ENCODE assay signal across 1 cellular context in the genomic region with DNA sequence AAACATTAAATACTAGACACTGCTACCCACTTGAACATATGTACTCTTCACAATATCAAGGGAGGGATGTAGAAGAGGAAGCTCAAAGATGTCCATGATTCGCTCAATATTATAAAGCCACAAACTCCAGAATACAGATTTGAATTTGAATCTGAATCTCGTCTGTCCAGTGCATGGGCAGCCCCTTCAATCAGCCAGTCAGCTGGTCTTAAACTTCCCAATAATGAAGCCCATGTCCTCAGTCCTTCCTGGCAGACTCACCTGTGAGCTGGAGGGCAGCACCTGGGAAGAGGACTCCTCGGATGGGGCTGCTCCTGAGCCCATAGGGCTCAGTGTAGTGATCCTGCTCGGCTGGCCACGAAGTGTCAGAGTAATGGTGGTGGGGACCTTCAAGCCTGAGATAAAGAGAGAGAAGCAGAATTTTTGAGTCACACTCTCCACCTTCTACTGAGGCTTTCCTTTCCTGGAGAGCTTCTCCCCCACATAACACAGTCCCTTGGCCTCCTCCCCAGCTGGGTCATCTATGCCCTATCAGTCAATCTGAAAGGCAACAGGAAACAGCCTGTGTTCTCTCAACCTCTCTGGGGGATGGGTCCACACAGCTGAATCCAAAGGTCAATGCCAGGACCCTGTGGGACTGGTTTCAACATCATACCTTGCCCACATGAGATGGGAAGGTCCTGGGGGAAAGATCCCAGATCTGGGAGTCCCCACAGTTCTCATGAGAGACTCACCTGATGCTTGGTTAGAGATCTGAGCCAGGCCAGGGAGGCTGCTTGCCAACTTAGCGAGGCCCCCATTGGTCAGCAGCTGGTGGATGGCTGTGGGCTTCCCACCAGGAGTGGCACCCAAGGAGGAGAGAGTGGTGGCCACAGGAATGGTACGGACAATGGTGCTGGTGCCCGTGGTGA.
A peak's percentile ranks its signal among the peaks of the same experiment; 100 is the strongest.
TF ChIP-seq lines count a peak whose summit lies in the region.

No MANE protein-coding gene starts in this region.

TF ChIP-seq in HepG2, 621 proteins besides CTCF, POLR2A, EP300 and RAD21 (continued from another document and continues in another):
- TF ChIP-seq PPARG (CRISPR knock-in tag; conservative IDR thresholded peaks at IDR 0.05) (peak; percentile 89), KDM4B (CRISPR knock-in tag; IDR thresholded peaks at IDR 0.05) (no peak), CERS6 (CRISPR knock-in tag; IDR thresholded peaks at IDR 0.05) (no peak), ZNF781 (CRISPR knock-in tag; IDR thresholded peaks at IDR 0.05; ENCODE audit: borderline replicate concordance, not compliant biosample characterization) (peak; percentile 49), SATB2 (CRISPR knock-in tag; IDR thresholded peaks at IDR 0.05) (no peak), HMG20A (CRISPR knock-in tag; IDR thresholded peaks at IDR 0.05; ENCODE audit: borderline replicate concordance) (peak; percentile 81; the same call in 1 of the 2 replicates), PAWR (CRISPR knock-in tag; IDR thresholded peaks at IDR 0.05; ENCODE audit: borderline replicate concordance) (0 out of 2 replicates have a peak, but pooled peaks have one; percentile 27), KLF6 (CRISPR knock-in tag; IDR thresholded peaks at IDR 0.05) (no peak), ZFAT (CRISPR knock-in tag; conservative IDR thresholded peaks at IDR 0.05) (no peak), ZNF562 (CRISPR knock-in tag; IDR thresholded peaks at IDR 0.05; ENCODE audit: borderline replicate concordance) (no peak), ZNF644 (CRISPR knock-in tag; IDR thresholded peaks at IDR 0.05; ENCODE audit: low read depth) (peak; percentile 92), MBNL3 (CRISPR knock-in tag; conservative IDR thresholded peaks at IDR 0.05) (no peak), PRPF4 (IDR thresholded peaks at IDR 0.05; ENCODE audit: low read depth, low read length, poor library complexity, severe bottlenecking) (no peak), HOXA7 (CRISPR knock-in tag; IDR thresholded peaks at IDR 0.05) (no peak), ZNF205 (CRISPR knock-in tag; IDR thresholded peaks at IDR 0.05) (0 out of 2 replicates have a peak, but pooled peaks have one; percentile 57), ELF4 (CRISPR knock-in tag; IDR thresholded peaks at IDR 0.05; ENCODE audit: borderline replicate concordance) (no peak), SIX4 (CRISPR knock-in tag; IDR thresholded peaks at IDR 0.05) (no peak), ZNF30 (CRISPR knock-in tag; IDR thresholded peaks at IDR 0.05) (no peak), RARA (CRISPR knock-in tag; IDR thresholded peaks at IDR 0.05) (peak; percentile 95), NFYB (CRISPR knock-in tag; IDR thresholded peaks at IDR 0.05) (no peak), TEAD2 (CRISPR knock-in tag; IDR thresholded peaks at IDR 0.05) (no peak), ELF1 (CRISPR knock-in tag; IDR thresholded peaks at IDR 0.05) (peak; percentile 64), ZBTB2 (CRISPR knock-in tag; IDR thresholded peaks at IDR 0.05; ENCODE audit: low read depth) (no peak), ZNF780A (CRISPR knock-in tag; IDR thresholded peaks at IDR 0.05) (no peak; the same call in 1 of the 2 replicates), KDM1A (CRISPR knock-in tag; IDR thresholded peaks at IDR 0.05) (0 out of 2 replicates have a peak, but pooled peaks have one; percentile 70), SAFB2 (CRISPR knock-in tag; IDR thresholded peaks at IDR 0.05; ENCODE audit: borderline replicate concordance, low read depth) (0 out of 2 replicates have a peak, but pooled peaks have one; percentile 29), ZNF749 (CRISPR knock-in tag; IDR thresholded peaks at IDR 0.05; ENCODE audit: borderline replicate concordance) (no peak), SP5 (CRISPR knock-in tag; IDR thresholded peaks at IDR 0.05; ENCODE audit: borderline replicate concordance, low read depth) (peak; percentile 48), HOXA5 (CRISPR knock-in tag; IDR thresholded peaks at IDR 0.05) (peak; percentile 83; the same call in 1 of the 2 replicates), ZBTB7B (CRISPR knock-in tag; IDR thresholded peaks at IDR 0.05) (peak; percentile 94), GFI1 (CRISPR knock-in tag; IDR thresholded peaks at IDR 0.05; ENCODE audit: borderline replicate concordance) (peak; percentile 23; the same call in 1 of the 2 replicates), ZNF331 (CRISPR knock-in tag; IDR thresholded peaks at IDR 0.05) (peak; percentile 94), ZNF263 (CRISPR knock-in tag; IDR thresholded peaks at IDR 0.05) (peak; percentile 67; the same call in 1 of the 2 replicates)
- TF ChIP-seq, protein P1, sequence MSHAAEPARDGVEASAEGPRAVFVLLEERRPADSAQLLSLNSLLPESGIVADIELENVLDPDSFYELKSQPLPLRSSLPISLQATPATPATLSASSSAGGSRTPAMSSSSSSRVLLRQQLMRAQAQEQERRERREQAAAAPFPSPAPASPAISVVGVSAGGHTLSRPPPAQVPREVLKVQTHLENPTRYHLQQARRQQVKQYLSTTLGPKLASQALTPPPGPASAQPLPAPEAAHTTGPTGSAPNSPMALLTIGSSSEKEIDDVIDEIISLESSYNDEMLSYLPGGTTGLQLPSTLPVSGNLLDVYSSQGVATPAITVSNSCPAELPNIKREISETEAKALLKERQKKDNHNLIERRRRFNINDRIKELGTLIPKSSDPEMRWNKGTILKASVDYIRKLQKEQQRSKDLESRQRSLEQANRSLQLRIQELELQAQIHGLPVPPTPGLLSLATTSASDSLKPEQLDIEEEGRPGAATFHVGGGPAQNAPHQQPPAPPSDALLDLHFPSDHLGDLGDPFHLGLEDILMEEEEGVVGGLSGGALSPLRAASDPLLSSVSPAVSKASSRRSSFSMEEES (CRISPR knock-in tag; IDR thresholded peaks at IDR 0.05): peak; percentile 64; the same call in 1 of the 2 replicates
- TF ChIP-seq, protein P2, sequence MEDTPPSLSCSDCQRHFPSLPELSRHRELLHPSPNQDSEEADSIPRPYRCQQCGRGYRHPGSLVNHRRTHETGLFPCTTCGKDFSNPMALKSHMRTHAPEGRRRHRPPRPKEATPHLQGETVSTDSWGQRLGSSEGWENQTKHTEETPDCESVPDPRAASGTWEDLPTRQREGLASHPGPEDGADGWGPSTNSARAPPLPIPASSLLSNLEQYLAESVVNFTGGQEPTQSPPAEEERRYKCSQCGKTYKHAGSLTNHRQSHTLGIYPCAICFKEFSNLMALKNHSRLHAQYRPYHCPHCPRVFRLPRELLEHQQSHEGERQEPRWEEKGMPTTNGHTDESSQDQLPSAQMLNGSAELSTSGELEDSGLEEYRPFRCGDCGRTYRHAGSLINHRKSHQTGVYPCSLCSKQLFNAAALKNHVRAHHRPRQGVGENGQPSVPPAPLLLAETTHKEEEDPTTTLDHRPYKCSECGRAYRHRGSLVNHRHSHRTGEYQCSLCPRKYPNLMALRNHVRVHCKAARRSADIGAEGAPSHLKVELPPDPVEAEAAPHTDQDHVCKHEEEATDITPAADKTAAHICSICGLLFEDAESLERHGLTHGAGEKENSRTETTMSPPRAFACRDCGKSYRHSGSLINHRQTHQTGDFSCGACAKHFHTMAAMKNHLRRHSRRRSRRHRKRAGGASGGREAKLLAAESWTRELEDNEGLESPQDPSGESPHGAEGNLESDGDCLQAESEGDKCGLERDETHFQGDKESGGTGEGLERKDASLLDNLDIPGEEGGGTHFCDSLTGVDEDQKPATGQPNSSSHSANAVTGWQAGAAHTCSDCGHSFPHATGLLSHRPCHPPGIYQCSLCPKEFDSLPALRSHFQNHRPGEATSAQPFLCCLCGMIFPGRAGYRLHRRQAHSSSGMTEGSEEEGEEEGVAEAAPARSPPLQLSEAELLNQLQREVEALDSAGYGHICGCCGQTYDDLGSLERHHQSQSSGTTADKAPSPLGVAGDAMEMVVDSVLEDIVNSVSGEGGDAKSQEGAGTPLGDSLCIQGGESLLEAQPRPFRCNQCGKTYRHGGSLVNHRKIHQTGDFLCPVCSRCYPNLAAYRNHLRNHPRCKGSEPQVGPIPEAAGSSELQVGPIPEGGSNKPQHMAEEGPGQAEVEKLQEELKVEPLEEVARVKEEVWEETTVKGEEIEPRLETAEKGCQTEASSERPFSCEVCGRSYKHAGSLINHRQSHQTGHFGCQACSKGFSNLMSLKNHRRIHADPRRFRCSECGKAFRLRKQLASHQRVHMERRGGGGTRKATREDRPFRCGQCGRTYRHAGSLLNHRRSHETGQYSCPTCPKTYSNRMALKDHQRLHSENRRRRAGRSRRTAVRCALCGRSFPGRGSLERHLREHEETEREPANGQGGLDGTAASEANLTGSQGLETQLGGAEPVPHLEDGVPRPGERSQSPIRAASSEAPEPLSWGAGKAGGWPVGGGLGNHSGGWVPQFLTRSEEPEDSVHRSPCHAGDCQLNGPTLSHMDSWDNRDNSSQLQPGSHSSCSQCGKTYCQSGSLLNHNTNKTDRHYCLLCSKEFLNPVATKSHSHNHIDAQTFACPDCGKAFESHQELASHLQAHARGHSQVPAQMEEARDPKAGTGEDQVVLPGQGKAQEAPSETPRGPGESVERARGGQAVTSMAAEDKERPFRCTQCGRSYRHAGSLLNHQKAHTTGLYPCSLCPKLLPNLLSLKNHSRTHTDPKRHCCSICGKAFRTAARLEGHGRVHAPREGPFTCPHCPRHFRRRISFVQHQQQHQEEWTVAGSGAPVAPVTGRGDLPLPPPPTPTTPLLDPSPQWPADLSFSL (CRISPR knock-in tag; IDR thresholded peaks at IDR 0.05): no peak
- TF ChIP-seq, protein P3, sequence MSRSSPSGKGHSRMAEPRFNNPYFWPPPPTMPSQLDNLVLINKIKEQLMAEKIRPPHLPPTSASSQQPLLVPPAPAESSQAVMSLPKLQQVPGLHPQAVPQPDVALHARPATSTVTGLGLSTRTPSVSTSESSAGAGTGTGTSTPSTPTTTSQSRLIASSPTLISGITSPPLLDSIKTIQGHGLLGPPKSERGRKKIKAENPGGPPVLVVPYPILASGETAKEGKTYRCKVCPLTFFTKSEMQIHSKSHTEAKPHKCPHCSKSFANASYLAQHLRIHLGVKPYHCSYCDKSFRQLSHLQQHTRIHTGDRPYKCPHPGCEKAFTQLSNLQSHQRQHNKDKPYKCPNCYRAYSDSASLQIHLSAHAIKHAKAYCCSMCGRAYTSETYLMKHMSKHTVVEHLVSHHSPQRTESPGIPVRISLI (CRISPR knock-in tag; IDR thresholded peaks at IDR 0.05; ENCODE audit: borderline replicate concordance): no peak
- TF ChIP-seq, protein P4, sequence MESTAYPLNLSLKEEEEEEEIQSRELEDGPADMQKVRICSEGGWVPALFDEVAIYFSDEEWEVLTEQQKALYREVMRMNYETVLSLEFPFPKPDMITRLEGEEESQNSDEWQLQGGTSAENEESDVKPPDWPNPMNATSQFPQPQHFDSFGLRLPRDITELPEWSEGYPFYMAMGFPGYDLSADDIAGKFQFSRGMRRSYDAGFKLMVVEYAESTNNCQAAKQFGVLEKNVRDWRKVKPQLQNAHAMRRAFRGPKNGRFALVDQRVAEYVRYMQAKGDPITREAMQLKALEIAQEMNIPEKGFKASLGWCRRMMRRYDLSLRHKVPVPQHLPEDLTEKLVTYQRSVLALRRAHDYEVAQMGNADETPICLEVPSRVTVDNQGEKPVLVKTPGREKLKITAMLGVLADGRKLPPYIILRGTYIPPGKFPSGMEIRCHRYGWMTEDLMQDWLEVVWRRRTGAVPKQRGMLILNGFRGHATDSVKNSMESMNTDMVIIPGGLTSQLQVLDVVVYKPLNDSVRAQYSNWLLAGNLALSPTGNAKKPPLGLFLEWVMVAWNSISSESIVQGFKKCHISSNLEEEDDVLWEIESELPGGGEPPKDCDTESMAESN (CRISPR knock-in tag; conservative IDR thresholded peaks at IDR 0.05): peak; percentile 60
- TF ChIP-seq, protein P5, sequence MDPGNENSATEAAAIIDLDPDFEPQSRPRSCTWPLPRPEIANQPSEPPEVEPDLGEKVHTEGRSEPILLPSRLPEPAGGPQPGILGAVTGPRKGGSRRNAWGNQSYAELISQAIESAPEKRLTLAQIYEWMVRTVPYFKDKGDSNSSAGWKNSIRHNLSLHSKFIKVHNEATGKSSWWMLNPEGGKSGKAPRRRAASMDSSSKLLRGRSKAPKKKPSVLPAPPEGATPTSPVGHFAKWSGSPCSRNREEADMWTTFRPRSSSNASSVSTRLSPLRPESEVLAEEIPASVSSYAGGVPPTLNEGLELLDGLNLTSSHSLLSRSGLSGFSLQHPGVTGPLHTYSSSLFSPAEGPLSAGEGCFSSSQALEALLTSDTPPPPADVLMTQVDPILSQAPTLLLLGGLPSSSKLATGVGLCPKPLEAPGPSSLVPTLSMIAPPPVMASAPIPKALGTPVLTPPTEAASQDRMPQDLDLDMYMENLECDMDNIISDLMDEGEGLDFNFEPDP (CRISPR knock-in tag; conservative IDR thresholded peaks at IDR 0.05): no peak
- TF ChIP-seq, protein P6, sequence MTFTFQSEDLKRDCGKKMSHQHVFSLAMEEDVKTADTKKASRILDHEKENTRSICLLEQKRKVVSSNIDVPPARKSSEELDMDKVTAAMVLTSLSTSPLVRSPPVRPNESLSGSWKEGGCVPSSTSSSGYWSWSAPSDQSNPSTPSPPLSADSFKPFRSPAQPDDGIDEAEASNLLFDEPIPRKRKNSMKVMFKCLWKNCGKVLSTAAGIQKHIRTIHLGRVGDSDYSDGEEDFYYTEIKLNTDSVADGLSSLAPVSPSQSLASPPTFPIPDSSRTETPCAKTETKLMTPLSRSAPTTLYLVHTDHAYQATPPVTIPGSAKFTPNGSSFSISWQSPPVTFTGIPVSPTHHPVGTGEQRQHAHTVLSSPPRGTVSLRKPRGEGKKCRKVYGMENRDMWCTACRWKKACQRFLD (CRISPR knock-in tag; IDR thresholded peaks at IDR 0.05; ENCODE audit: borderline replicate concordance): no peak
- TF ChIP-seq, protein P7, sequence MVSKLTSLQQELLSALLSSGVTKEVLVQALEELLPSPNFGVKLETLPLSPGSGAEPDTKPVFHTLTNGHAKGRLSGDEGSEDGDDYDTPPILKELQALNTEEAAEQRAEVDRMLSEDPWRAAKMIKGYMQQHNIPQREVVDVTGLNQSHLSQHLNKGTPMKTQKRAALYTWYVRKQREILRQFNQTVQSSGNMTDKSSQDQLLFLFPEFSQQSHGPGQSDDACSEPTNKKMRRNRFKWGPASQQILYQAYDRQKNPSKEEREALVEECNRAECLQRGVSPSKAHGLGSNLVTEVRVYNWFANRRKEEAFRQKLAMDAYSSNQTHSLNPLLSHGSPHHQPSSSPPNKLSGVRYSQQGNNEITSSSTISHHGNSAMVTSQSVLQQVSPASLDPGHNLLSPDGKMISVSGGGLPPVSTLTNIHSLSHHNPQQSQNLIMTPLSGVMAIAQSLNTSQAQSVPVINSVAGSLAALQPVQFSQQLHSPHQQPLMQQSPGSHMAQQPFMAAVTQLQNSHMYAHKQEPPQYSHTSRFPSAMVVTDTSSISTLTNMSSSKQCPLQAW (CRISPR knock-in tag; IDR thresholded peaks at IDR 0.05): peak; percentile 98
